Comparison of ENCODE assay signal across 11 cellular contexts in genomic region chr3:42216302-42216701, GRCh38. TPM values are rescaled to one million over a fixed set of nuclear protein-coding genes. Genes with fewer than 3 reads are reported as not detected.
DNase-seq lines count a peak whose midpoint lies in the region; ATAC-seq and TF ChIP-seq lines count a peak whose summit lies in the region.
"Had no signal": no experiment of that assay in that cellular context is flagged by ENCODE, and none has a peak within 500 bp of the region (broad histone marks: within the 10 kb centered on the region; RNA-seq: fewer than 3 reads in every experiment).

No MANE protein-coding gene starts in this region.

- TF ChIP-seq CTCF in GM10266 (IDR thresholded peaks at IDR 0.05; ENCODE audit: control insufficient read depth, insufficient read depth, low read depth, missing control alignments), result no peak

- intact Hi-C loops in activated T-helper 1 cell treated with anti-CD3 and anti-CD28 coated beads, Interleukin-12 subunit alpha, Interleukin-12 subunit beta, Interleukin-2, Interleukin-4 antibody, amounts not matched to agents 30 ng/mL and 10 ng/mL and 1 ng/mL, durations not matched to agents 14 hours and 24 hours and 36 hours (cut with micrococcal nuclease), result no loop called here
- intact Hi-C loops in right cardiac atrium (cut with DNase I), result no loop called here

- H3K27me3 Mint-ChIP-seq in activated T-helper 1 cell treated with anti-CD3 and anti-CD28 coated beads, Interleukin-12 subunit alpha, Interleukin-12 subunit beta, Interleukin-2, Interleukin-4 antibody, amounts not matched to agents 30 ng/mL and 10 ng/mL and 1 ng/mL, durations not matched to agents 14 hours and 24 hours and 36 hours (ENCODE audit: insufficient read depth), result no peaks in the 10 kb centered on the region

- H3K36me3 Mint-ChIP-seq in activated T-helper 1 cell treated with anti-CD3 and anti-CD28 coated beads, Interleukin-12 subunit alpha, Interleukin-12 subunit beta, Interleukin-2, Interleukin-4 antibody, amounts not matched to agents 30 ng/mL and 10 ng/mL and 1 ng/mL, durations not matched to agents 14 hours and 24 hours and 36 hours (ENCODE audit: low read depth), result peaks cover 14% of the 10 kb centered on the region

- peak; percentile 49 for ATAC-seq in GM19328 (IDR thresholded peaks at IDR 0.05; ENCODE audit: unreplicated experiment)
- ATAC-seq in HG02884 (IDR thresholded peaks at IDR 0.05; ENCODE audit: unreplicated experiment), result peak; percentile 77
- no peak for ATAC-seq in right cardiac atrium
- ATAC-seq in HG02678 (IDR thresholded peaks at IDR 0.05; ENCODE audit: unreplicated experiment), result no peak

- H3K4me3 ChIP-seq in right cardiac atrium (ENCODE audit: low read length), result no peak overlapping the region

- no peaks in the 10 kb centered on the region for H3K4me1 ChIP-seq in right cardiac atrium (ENCODE audit: control insufficient read depth, insufficient read depth, low read length)

- no peaks in the 10 kb centered on the region for H3K9me3 Mint-ChIP-seq in activated T-helper 1 cell treated with anti-CD3 and anti-CD28 coated beads, Interleukin-12 subunit alpha, Interleukin-12 subunit beta, Interleukin-2, Interleukin-4 antibody, amounts not matched to agents 30 ng/mL and 10 ng/mL and 1 ng/mL, durations not matched to agents 14 hours and 24 hours and 36 hours

- DNase-seq in GM10266 (ENCODE audit: extremely low spot score) (peak; percentile 46), cortex of kidney (lab: John Stamatoyannopoulos, UW) (no peak), NAMALWA (ENCODE audit: low spot score) (no peak), right cardiac atrium (no peak)
- no peak for DNase-seq in activated T-helper 1 cell treated with anti-CD3 and anti-CD28 coated beads, Interleukin-12 subunit alpha, Interleukin-12 subunit beta, Interleukin-2, Interleukin-4 antibody, amounts not matched to agents 30 ng/mL and 10 ng/mL and 1 ng/mL, durations not matched to agents 14 hours and 24 hours and 36 hours (ENCODE audit: low spot score)
- DNase-seq: Kasumi-1, midbrain had no signal

- peaks cover 46% of the 10 kb centered on the region for H3K4me1 Mint-ChIP-seq in activated T-helper 1 cell treated with anti-CD3 and anti-CD28 coated beads, Interleukin-12 subunit alpha, Interleukin-12 subunit beta, Interleukin-2, Interleukin-4 antibody, amounts not matched to agents 30 ng/mL and 10 ng/mL and 1 ng/mL, durations not matched to agents 14 hours and 24 hours and 36 hours (ENCODE audit: low read depth)

- no peaks in the 10 kb centered on the region for H3K27me3 ChIP-seq in right cardiac atrium (ENCODE audit: control insufficient read depth, insufficient read depth)

- H3K4me3 Mint-ChIP-seq in activated T-helper 1 cell treated with anti-CD3 and anti-CD28 coated beads, Interleukin-12 subunit alpha, Interleukin-12 subunit beta, Interleukin-2, Interleukin-4 antibody, amounts not matched to agents 30 ng/mL and 10 ng/mL and 1 ng/mL, durations not matched to agents 14 hours and 24 hours and 36 hours, result no peak overlapping the region

- peak overlapping the region; percentile 13 for H3K27ac Mint-ChIP-seq in activated T-helper 1 cell treated with anti-CD3 and anti-CD28 coated beads, Interleukin-12 subunit alpha, Interleukin-12 subunit beta, Interleukin-2, Interleukin-4 antibody, amounts not matched to agents 30 ng/mL and 10 ng/mL and 1 ng/mL, durations not matched to agents 14 hours and 24 hours and 36 hours

- H3K27ac ChIP-seq in right cardiac atrium (ENCODE audit: low read length), result no peak overlapping the region

- WGBS in right cardiac atrium, result 91% methylated on average over 4 of the region's 4 CpGs

- no peaks in the 10 kb centered on the region for H3K9me3 ChIP-seq in right cardiac atrium (ENCODE audit: control insufficient read depth, low read length)

RNA-seq across cellular contexts. Expression of gene CCK, which starts 49.7 kb away (rescaled TPM):
- not detected in 2 replicates for total RNA-seq in activated T-helper 1 cell treated with anti-CD3 and anti-CD28 coated beads, Interleukin-12 subunit alpha, Interleukin-12 subunit beta, Interleukin-2, Interleukin-4 antibody, amounts not matched to agents 30 ng/mL and 10 ng/mL and 1 ng/mL, durations not matched to agents 14 hours and 24 hours and 36 hours
- not detected for total RNA-seq in right cardiac atrium
- polyA plus RNA-seq in right cardiac atrium, result not detected
- total RNA-seq: NCI-H460 had no signal

Comparison
In these comparisons a context has a peak if more than half of its experiments do, and no peak if none do; other contexts are left out.
1. ATAC-seq: peak in GM19328 (single experiment) and HG02884 (single experiment); none in right cardiac atrium (0 of 2) and HG02678 (single experiment).